Comparison of ENCODE assay signal across 11 cellular contexts in genomic region chr10:43347997-43348396, GRCh38. TPM values are rescaled to one million over a fixed set of nuclear protein-coding genes. Genes with fewer than 3 reads are reported as not detected.
A peak's percentile ranks its signal among the peaks of the same experiment; 100 is the strongest.
DNase-seq lines count a peak whose midpoint lies in the region; ATAC-seq and TF ChIP-seq lines count a peak whose summit lies in the region.
"Had no signal": no experiment of that assay in that cellular context is flagged by ENCODE, and none has a peak within 500 bp of the region (broad histone marks: within the 10 kb centered on the region; RNA-seq: fewer than 3 reads in every experiment).

No MANE protein-coding gene starts in this region.

- H3K27ac ChIP-seq in DOHH2 (ENCODE audit: low read depth, low read length) (no peak overlapping the region), VCaP (peak overlapping the region; percentile 91), neural progenitor cell (no peak overlapping the region)
- H3K27ac ChIP-seq: HL-60, parathyroid adenoma, thoracic aorta had no signal

- no peak overlapping the region for H3K4me3 Mint-ChIP-seq in neural progenitor cell

- no peaks in the 10 kb centered on the region for H4K20me1 ChIP-seq in DOHH2 (ENCODE audit: control insufficient read depth, insufficient read depth, low read depth, low read length)
- no peaks in the 10 kb centered on the region for H4K20me1 ChIP-seq in neural progenitor cell (ENCODE audit: low read depth)

- peaks cover 3% of the 10 kb centered on the region for H3K27me3 Mint-ChIP-seq in neural progenitor cell (ENCODE audit: insufficient read depth, low read depth)

- H3K27me3 ChIP-seq in DOHH2 (ENCODE audit: control insufficient read depth, low read length) (peaks cover 13% of the 10 kb centered on the region), neural progenitor cell (no peaks in the 10 kb centered on the region)

- H3K4me3 ChIP-seq in DOHH2 (ENCODE audit: low read length) (no peak overlapping the region), neural progenitor cell (no peak overlapping the region)
- H3K4me3 ChIP-seq: thoracic aorta had no signal

- H3K4me1 Mint-ChIP-seq in neural progenitor cell: peaks cover 5% of the 10 kb centered on the region

- H3K36me3 ChIP-seq in DOHH2 (ENCODE audit: control insufficient read depth, low read length) (no peaks in the 10 kb centered on the region), neural progenitor cell (no peaks in the 10 kb centered on the region)
- H3K36me3 ChIP-seq: thoracic aorta had no signal

- no peak overlapping the region for H3K27ac Mint-ChIP-seq in neural progenitor cell

- H3K9me2 ChIP-seq in DOHH2 (replicated peaks; ENCODE audit: control insufficient read depth, low read length): no peaks in the 10 kb centered on the region

- H2AFZ ChIP-seq in neural progenitor cell (replicated peaks): peak overlapping the region; percentile 86

- DNase-seq in neural progenitor cell (ENCODE audit: low spot score) (no peak), NCI-H2171 treated with DMSO at 0.1 percent for 48 hours (lab: John Stamatoyannopoulos, UW) (no peak), amygdala (lab: John Stamatoyannopoulos, UW) (no peak)

- no peaks in the 10 kb centered on the region for H3K9me3 Mint-ChIP-seq in neural progenitor cell
- H3K9me3 Mint-ChIP-seq: activated naive CD4-positive, alpha-beta T cell treated with anti-CD3 and anti-CD28 coated beads, Interleukin-2, amount 50 U/mL, for 72 hours had no signal

- peak overlapping the region; percentile 30; the same call in 1 of the 2 replicates for H3K4me2 ChIP-seq in DOHH2 (ENCODE audit: low read length)
- no peak overlapping the region for H3K4me2 ChIP-seq in neural progenitor cell

- TF ChIP-seq CTCF in DOHH2 (IDR thresholded peaks at IDR 0.05; ENCODE audit: low read depth, low read length, poor library complexity, severe bottlenecking) (no peak), VCaP (conservative IDR thresholded peaks at IDR 0.05) (no peak), neural progenitor cell (IDR thresholded peaks at IDR 0.05) (no peak)

- no peak overlapping the region for H3K9ac ChIP-seq in neural progenitor cell
- H3K9ac ChIP-seq: parathyroid adenoma had no signal

- H3K36me3 Mint-ChIP-seq in neural progenitor cell: no peaks in the 10 kb centered on the region
- H3K36me3 Mint-ChIP-seq: activated naive CD4-positive, alpha-beta T cell treated with anti-CD3 and anti-CD28 coated beads, Interleukin-2, amount 50 U/mL, for 72 hours had no signal

- ATAC-seq in HG03175 (IDR thresholded peaks at IDR 0.05; ENCODE audit: unreplicated experiment) (peak; percentile 6), HG02759 (IDR thresholded peaks at IDR 0.05; ENCODE audit: unreplicated experiment) (no peak)

- H3K79me2 ChIP-seq in DOHH2 (ENCODE audit: control insufficient read depth, low read length) (no peaks in the 10 kb centered on the region), neural progenitor cell (ENCODE audit: low read depth) (no peaks in the 10 kb centered on the region)
- H3K79me2 ChIP-seq: parathyroid adenoma had no signal

- H3K9me3 ChIP-seq in DOHH2 (ENCODE audit: control insufficient read depth, insufficient read depth, low read length): no peaks in the 10 kb centered on the region
- H3K9me3 ChIP-seq in neural progenitor cell (ENCODE audit: low read depth): no peaks in the 10 kb centered on the region
- H3K9me3 ChIP-seq: thoracic aorta had no signal

- H3K4me1 ChIP-seq in DOHH2 (ENCODE audit: control insufficient read depth, low read length): peaks cover 9% of the 10 kb centered on the region
- H3K4me1 ChIP-seq in neural progenitor cell: no peaks in the 10 kb centered on the region

- H3F3A ChIP-seq in DOHH2 (ENCODE audit: control insufficient read depth, insufficient read depth): no peaks in the 10 kb centered on the region
- no peaks in the 10 kb centered on the region for H3F3A ChIP-seq in neural progenitor cell (ENCODE audit: low read depth)

RNA-seq across cellular contexts. Expression of gene FXYD4, which starts 23.4 kb away (rescaled TPM):
- not detected in 2 replicates for total RNA-seq in neural progenitor cell (ENCODE audit: low replicate concordance)
- total RNA-seq: activated naive CD4-positive, alpha-beta T cell treated with anti-CD3 and anti-CD28 coated beads, Interleukin-2, amount 50 U/mL, for 72 hours; thoracic aorta had no signal
